ENCODE assay signal across 27 cellular contexts in genomic region chr12:26686438-26686837, GRCh38.
"Had no signal": no experiment of that assay in that cellular context is flagged by ENCODE, and none has a peak within 500 bp of the region (broad histone marks: within the 10 kb centered on the region; RNA-seq: fewer than 3 reads in every experiment).

No MANE protein-coding gene starts in this region.

- FAIRE-seq: TTC549 had no signal

- DNase-seq: activated CD4-positive, alpha-beta memory T cell treated with anti-CD3 and anti-CD28 coated beads for 36 hours; activated CD4-positive, alpha-beta T cell treated with anti-CD3 and anti-CD28 coated beads for 36 hours; activated CD4-positive, alpha-beta T cell treated with anti-CD3 and anti-CD28 coated beads, Interleukin-2, amount 50 U/mL, for 1 hour; activated CD8-positive, alpha-beta memory T cell treated with anti-CD3 and anti-CD28 coated beads, Interleukin-2, amount 50 U/mL, for 4 hours; activated effector memory CD4-positive, alpha-beta T cell treated with Interleukin-2 at 50 U/mL for 16 hours; activated naive CD4-positive, alpha-beta T cell treated with anti-CD3 and anti-CD28 coated beads, Interleukin-2, amount 10 ng/mL, durations not matched to agents 7 days and 5 days; activated naive CD8-positive, alpha-beta T cell treated with anti-CD3 and anti-CD28 coated beads for 36 hours; activated T-cell treated with anti-CD3 and anti-CD28 coated beads for 4 hours; activated T-cell treated with anti-CD3 and anti-CD28 coated beads, Interleukin-2, amount 50 U/mL, for 4 hours; amniotic stem cell; aorta; brain microvascular endothelial cell; Kasumi-1; KG1; MM.1S; MV-4-11; NCI-H1092; NCI-H1436 treated with DMSO at 0.1 percent for 48 hours; NCI-H1694 treated with DMSO at 0.1 percent for 48 hours; NCI-H2029; NCI-H510A; NCI-H526; NCI-H748 treated with DMSO at 0.1 percent for 48 hours; NK-92 treated with Interleukin-12 subunit alpha and Interleukin-12 subunit beta, amount 100 ng/mL, for 24 hours; Right ventricle myocardium superior had no signal

- H3K27ac ChIP-seq: brain microvascular endothelial cell had no signal

- H3K27me3 ChIP-seq: brain microvascular endothelial cell had no signal

- ATAC-seq: activated CD4-positive, alpha-beta T cell treated with anti-CD3 and anti-CD28 coated beads for 36 hours; activated CD4-positive, CD25-positive, alpha-beta regulatory T cell treated with anti-CD3 and anti-CD28 coated beads, Interleukin-2, amount 50 U/mL, for 24 hours; activated T-cell treated with anti-CD3 and anti-CD28 coated beads, Interleukin-2, amount 50 U/mL, for 4 hours had no signal
